ENCODE assay signal across 9 cellular contexts in the genomic region with DNA sequence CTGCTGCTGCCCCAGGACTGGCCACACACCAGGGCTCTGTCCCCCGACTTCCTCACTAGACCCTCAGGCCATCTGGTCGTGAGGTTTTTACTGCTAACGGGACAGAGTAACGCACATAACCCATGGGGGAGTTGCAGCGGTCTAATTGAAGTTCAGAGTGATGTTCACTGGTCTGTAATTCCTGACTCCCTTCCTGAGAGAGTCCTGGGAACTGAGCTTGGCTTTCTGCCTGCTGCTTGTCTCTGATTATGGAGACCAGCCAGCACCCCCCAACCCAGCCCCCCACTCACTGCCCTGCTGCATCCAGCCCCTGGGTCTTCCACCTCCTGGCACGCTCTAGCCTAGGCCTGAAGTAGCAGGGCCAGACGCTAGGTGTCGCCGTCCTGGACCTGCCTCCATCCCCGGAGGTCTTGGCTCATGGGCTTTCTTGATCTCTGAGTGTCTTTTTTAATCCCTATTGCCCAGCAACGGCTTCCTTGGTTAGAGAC.
A peak's percentile ranks its signal among the peaks of the same experiment; 100 is the strongest.
DNase-seq lines count a peak whose midpoint lies in the region; ATAC-seq, FAIRE-seq and TF ChIP-seq lines count a peak whose summit lies in the region.
"Had no signal": no experiment of that assay in that cellular context is flagged by ENCODE, and none has a peak within 500 bp of the region (broad histone marks: within the 10 kb centered on the region; RNA-seq: fewer than 3 reads in every experiment).

No MANE protein-coding gene starts in this region.

- peak; percentile 50 for ATAC-seq in CD4-positive, alpha-beta T cell (ENCODE audit: poor library complexity)
- ATAC-seq in GM21723 (IDR thresholded peaks at IDR 0.05; ENCODE audit: unreplicated experiment) = peak; percentile 44
- no peak for ATAC-seq in RWPE2 (ENCODE audit: low read depth)
- no peak for ATAC-seq in activated CD4-positive, CD25-positive, alpha-beta regulatory T cell treated with anti-CD3 and anti-CD28 coated beads, Interleukin-2, amount 50 U/mL, for 24 hours
- no peak for ATAC-seq in pancreas

- H3K9me3 ChIP-seq in CD4-positive, alpha-beta T cell (ENCODE audit: control insufficient read depth, low read length) = no peaks in the 10 kb centered on the region
- H3K9me3 ChIP-seq in RWPE2 (ENCODE audit: severe bottlenecking) (no peaks in the 10 kb centered on the region), ovary (no peaks in the 10 kb centered on the region), pancreas (no peaks in the 10 kb centered on the region)
- H3K9me3 ChIP-seq: HAP-1 had no signal

- no peak for FAIRE-seq in pancreas (lab: Jason Lieb, UNC)

- POLR2A ChIA-PET in CD4-positive, alpha-beta T cell (lab: Charles Lee) = no interaction called here

- no peaks in the 10 kb centered on the region for H3K4me1 ChIP-seq in RWPE2 (ENCODE audit: insufficient read depth, poor library complexity, severe bottlenecking)
- H3K4me1 ChIP-seq in ovary (ENCODE audit: insufficient read depth) = peaks cover 14% of the 10 kb centered on the region
- H3K4me1 ChIP-seq in pancreas = no peaks in the 10 kb centered on the region

- H3K36me3 Mint-ChIP-seq in CD4-positive, alpha-beta T cell (ENCODE audit: low read depth) = peaks cover 4% of the 10 kb centered on the region

- H3K9me3 Mint-ChIP-seq in CD4-positive, alpha-beta T cell = no peaks in the 10 kb centered on the region

- H3K4me1 Mint-ChIP-seq in CD4-positive, alpha-beta T cell (ENCODE audit: low read depth) = peaks cover 54% of the 10 kb centered on the region

- H3K27me3 ChIP-seq in CD4-positive, alpha-beta T cell (ENCODE audit: control insufficient read depth, insufficient read depth, low read length) = no peaks in the 10 kb centered on the region
- no peaks in the 10 kb centered on the region for H3K27me3 ChIP-seq in RWPE2 (ENCODE audit: insufficient read depth, poor library complexity, severe bottlenecking)
- H3K27me3 ChIP-seq in ovary = no peaks in the 10 kb centered on the region
- no peaks in the 10 kb centered on the region for H3K27me3 ChIP-seq in pancreas

- intact Hi-C loops in CD4-positive, alpha-beta T cell (cut with DNase I, micrococcal nuclease) = no loop called here
- intact Hi-C loops in ovary (cut with DNase I) = no loop called here
- intact Hi-C loops in pancreas (cut with DNase I) = no loop called here

- H3K4me3 Mint-ChIP-seq in CD4-positive, alpha-beta T cell = no peak overlapping the region

- H3K27ac Mint-ChIP-seq in CD4-positive, alpha-beta T cell = peak overlapping the region; percentile 69

- no peak overlapping the region for H3K27ac ChIP-seq in CD4-positive, alpha-beta T cell (ENCODE audit: low read depth, low read length)
- H3K27ac ChIP-seq in RWPE2 (ENCODE audit: poor library complexity, severe bottlenecking) (no peak overlapping the region), ovary (no peak overlapping the region), pancreas (no peak overlapping the region)

- no peak for TF ChIP-seq CTCF in CD4-positive, alpha-beta T cell (IDR thresholded peaks at IDR 0.05)
- TF ChIP-seq CTCF in RWPE2 (IDR thresholded peaks at IDR 0.05; ENCODE audit: poor library complexity, severe bottlenecking) (peak; percentile 28), ovary (IDR thresholded peaks at IDR 0.05) (peak in 2 of 3 donors; percentile 13 to 51), pancreas (IDR thresholded peaks at IDR 0.05) (no peak)

- TF ChIP-seq POLR2A in erythroblast (IDR thresholded peaks at IDR 0.05; ENCODE audit: low read length) = no peak
- TF ChIP-seq POLR2A in ovary (IDR thresholded peaks at IDR 0.05) = no peak

- H3K4me3 ChIP-seq in RWPE2 (ENCODE audit: severe bottlenecking) = no peak overlapping the region
- H3K4me3 ChIP-seq in ovary = no peak overlapping the region
- no peak overlapping the region for H3K4me3 ChIP-seq in pancreas
- H3K4me3 ChIP-seq: HAP-1 had no signal

- TF ChIP-seq EP300 in ovary (IDR thresholded peaks at IDR 0.05) = no peak

- no peaks in the 10 kb centered on the region for H3K27me3 Mint-ChIP-seq in CD4-positive, alpha-beta T cell

- DNase-seq in CD4-positive, alpha-beta T cell = peak in 3 of 10 experiments; percentile 4 to 26 (median 8)
- DNase-seq in RWPE2 (ENCODE audit: low spot score) (no peak), erythroblast (lab: John Stamatoyannopoulos, UW) (peak; percentile 25 to 36), ovary (peak; percentile 61 to 77 (median 65)), NCI-H146 (lab: John Stamatoyannopoulos, UW) (no peak), pancreas (no peak)

- CTCF ChIA-PET in CD4-positive, alpha-beta T cell (lab: Charles Lee) = no interaction called here

- H3K36me3 ChIP-seq in RWPE2 (ENCODE audit: low read depth) (no peaks in the 10 kb centered on the region), ovary (no peaks in the 10 kb centered on the region), pancreas (no peaks in the 10 kb centered on the region)
- H3K36me3 ChIP-seq: HAP-1 had no signal

- whole genome bisulfite sequencing in ovary, 3 donors = 33 to 43% (median 40%) methylated on average over 11 of the region's 11 CpGs
- 78 to 85% methylated on average over 11 of the region's 11 CpGs for WGBS in pancreas, 2 donors

Comparison
In these comparisons a context has a peak if more than half of its experiments do, and no peak if none do; other contexts are left out.
1. ATAC-seq: peak in CD4-positive, alpha-beta T cell (single experiment) and GM21723 (single experiment); none in RWPE2 (single experiment), activated CD4-positive, CD25-positive, alpha-beta regulatory T cell treated with anti-CD3 and anti-CD28 coated beads, Interleukin-2, amount 50 U/mL, for 24 hours (0 of 2) and pancreas (0 of 4).
2. DNase-seq: peak in erythroblast (2 of 2) and ovary (5 of 5); none in RWPE2 (single experiment), NCI-H146 (single experiment) and pancreas (0 of 6).
3. CTCF ChIP-seq: peak in RWPE2 (single experiment) and ovary (2 of 3); none in CD4-positive, alpha-beta T cell (single experiment) and pancreas (0 of 4).